Comparison of ENCODE assay signal across 14 cellular contexts in the genomic region with DNA sequence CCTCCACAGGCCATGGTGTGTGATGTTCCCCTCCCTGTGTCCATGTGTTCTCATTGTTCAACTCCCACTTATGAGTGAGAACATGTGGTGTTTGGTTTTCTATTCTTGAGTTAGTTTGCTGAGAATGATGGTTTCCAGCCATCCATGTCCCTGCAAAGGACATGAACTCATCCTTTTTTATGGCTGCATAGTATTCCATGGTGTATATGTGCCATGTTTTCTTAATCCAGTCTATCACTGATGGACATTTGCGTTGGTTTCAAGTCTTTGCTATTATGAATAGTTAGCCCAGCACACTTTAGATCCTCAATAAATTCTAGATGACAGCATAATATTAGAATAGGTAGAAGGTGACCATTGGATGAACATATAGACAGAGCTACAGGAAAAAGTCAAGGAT. TPM values are rescaled to one million over a fixed set of nuclear protein-coding genes. Genes with fewer than 3 reads are reported as not detected.
"Had no signal": no experiment of that assay in that cellular context is flagged by ENCODE, and none has a peak within 500 bp of the region (broad histone marks: within the 10 kb centered on the region; RNA-seq: fewer than 3 reads in every experiment).

No MANE protein-coding gene starts in this region.

RNA-seq across cellular contexts. Expression of gene POU1F1, which starts 28.6 kb away (rescaled TPM):
- total RNA-seq: activated B cell treated with CpG ODN at 0.5 μM for 24 hours; activated CD4-positive, alpha-beta memory T cell treated with anti-CD3 and anti-CD28 coated beads for 36 hours; activated CD4-positive, alpha-beta memory T cell treated with anti-CD3 and anti-CD28 coated beads, Interleukin-2, amount 10 ng/mL, durations not matched to agents 7 days and 5 days; activated CD4-positive, alpha-beta T cell treated with anti-CD3 and anti-CD28 coated beads for 36 hours; activated CD4-positive, alpha-beta T cell treated with anti-CD3 and anti-CD28 coated beads, Interleukin-2, amount 10 ng/mL, durations not matched to agents 24 days and 14 days; activated CD4-positive, alpha-beta T cell treated with anti-CD3 and anti-CD28 coated beads, Interleukin-2, amount 10 ng/mL, durations not matched to agents 7 days and 5 days; activated CD8-positive, alpha-beta memory T cell treated with anti-CD3 and anti-CD28 coated beads for 36 hours; activated CD8-positive, alpha-beta memory T cell treated with anti-CD3 and anti-CD28 coated beads, Interleukin-2, amount 10 ng/mL, durations not matched to agents 7 days and 5 days; activated CD8-positive, alpha-beta T cell treated with anti-CD3 and anti-CD28 coated beads for 36 hours; activated CD8-positive, alpha-beta T cell treated with anti-CD3 and anti-CD28 coated beads, Interleukin-2, amount 10 ng/mL, durations not matched to agents 7 days and 5 days; T-helper 1 cell treated with Interleukin-12 subunit alpha and Interleukin-12 subunit beta and Interleukin-4 antibody, amounts not matched to agents 30 ng/mL and 1 ng/mL, for 36 hours; T-helper 17 cell; T-helper 2 cell treated with Interferon-gamma antibody and Interleukin-4, amounts not matched to agents 100 ng/mL and 5 ng/mL, for 36 hours; WTC11 had no signal
